In genomic region chr3:9402410-9403228, GRCh38 we compare ENCODE assay signal across 8 cellular contexts. TPM values are rescaled to one million over a fixed set of nuclear protein-coding genes. Genes with fewer than 3 reads are reported as not detected.
DNase-seq lines count a peak whose midpoint lies in the region; ATAC-seq and TF ChIP-seq lines count a peak whose summit lies in the region.

No MANE protein-coding gene starts in this region.

- DNase-seq in NCI-H2227 treated with DMSO at 0.1 percent for 48 hours (lab: John Stamatoyannopoulos, UW) (peak; percentile 82), colonic mucosa (peak; percentile 86), mesothelial cell of epicardium (ENCODE audit: low spot score in 2 of 2, unreplicated experiment in 2 of 2) (no peak), GM19240 (ENCODE audit: insufficient read length, low spot score) (no peak), omental fat pad (ENCODE audit: low spot score) (no peak), NCI-H1694 (lab: John Stamatoyannopoulos, UW) (no peak)
- DNase-seq in activated CD8-positive, alpha-beta T cell treated with anti-CD3 and anti-CD28 coated beads for 36 hours: no peak

- H3K4me3 Mint-ChIP-seq in mesothelial cell of epicardium: peak overlapping the region; percentile 41
- no peak overlapping the region for H3K4me3 Mint-ChIP-seq in activated CD8-positive, alpha-beta T cell treated with anti-CD3 and anti-CD28 coated beads for 36 hours

- H3K4me1 Mint-ChIP-seq in mesothelial cell of epicardium: peaks cover 60% of the 10 kb centered on the region
- peaks cover 67% of the 10 kb centered on the region for H3K4me1 Mint-ChIP-seq in activated CD8-positive, alpha-beta T cell treated with anti-CD3 and anti-CD28 coated beads for 36 hours (ENCODE audit: low read depth)

- H3K4me3 ChIP-seq in GM08714 (ENCODE audit: low read length): peak overlapping the region; percentile 26; the same call in 1 of the 2 replicates
- H3K4me3 ChIP-seq in colonic mucosa: no peak overlapping the region

- no peaks in the 10 kb centered on the region for H3K9me3 ChIP-seq in colonic mucosa

- H3K36me3 Mint-ChIP-seq in mesothelial cell of epicardium: no peaks in the 10 kb centered on the region
- H3K36me3 Mint-ChIP-seq in activated CD8-positive, alpha-beta T cell treated with anti-CD3 and anti-CD28 coated beads for 36 hours (ENCODE audit: low read depth): peaks cover 29% of the 10 kb centered on the region

- no peaks in the 10 kb centered on the region for H3K36me3 ChIP-seq in colonic mucosa

- peak overlapping the region in 1 of 2 donors; percentile 51 for H3K9ac ChIP-seq in colonic mucosa (ENCODE audit: low read depth in 2 of 2, low read length in 2 of 2)

- peaks cover 31% of the 10 kb centered on the region for H3K4me1 ChIP-seq in colonic mucosa

- no peak for ATAC-seq in omental fat pad (ENCODE audit: low FRiP score)
- ATAC-seq in activated CD8-positive, alpha-beta T cell treated with anti-CD3 and anti-CD28 coated beads for 36 hours: no peak

- H3K27ac Mint-ChIP-seq in mesothelial cell of epicardium: peak overlapping the region; percentile 75
- no peak overlapping the region for H3K27ac Mint-ChIP-seq in activated CD8-positive, alpha-beta T cell treated with anti-CD3 and anti-CD28 coated beads for 36 hours

- H3K9me3 Mint-ChIP-seq in mesothelial cell of epicardium: no peaks in the 10 kb centered on the region
- H3K9me3 Mint-ChIP-seq in activated CD8-positive, alpha-beta T cell treated with anti-CD3 and anti-CD28 coated beads for 36 hours: no peaks in the 10 kb centered on the region

- intact Hi-C loops in colonic mucosa (cut with DNase I): no loop called here
- intact Hi-C loops in activated CD8-positive, alpha-beta T cell treated with anti-CD3 and anti-CD28 coated beads for 36 hours (cut with micrococcal nuclease): no loop called here

- POLR2A ChIA-PET in activated CD8-positive, alpha-beta T cell treated with anti-CD3 and anti-CD28 coated beads for 36 hours (lab: Charles Lee): interaction anchor here (0.9 to 2.0 kb wide), 6 partner anchors 8 to 40 kb away, joined by 3 to 10 read pairs (median 5); partner anchors contain the start of gene THUMPD3

- H3K27me3 ChIP-seq in colonic mucosa: no peaks in the 10 kb centered on the region

- peak overlapping the region; percentile 10 for H3K27ac ChIP-seq in colonic mucosa

- no peaks in the 10 kb centered on the region for H3K27me3 Mint-ChIP-seq in mesothelial cell of epicardium (ENCODE audit: low read depth)
- no peaks in the 10 kb centered on the region for H3K27me3 Mint-ChIP-seq in activated CD8-positive, alpha-beta T cell treated with anti-CD3 and anti-CD28 coated beads for 36 hours

- CTCF ChIA-PET in activated CD8-positive, alpha-beta T cell treated with anti-CD3 and anti-CD28 coated beads for 36 hours (lab: Charles Lee): interaction anchor here (0.8 to 1.2 kb wide), 3 partner anchors 14 to 49 kb away, joined by 3 to 4 read pairs (median 3); no protein-coding TSS in a partner anchor

- TF ChIP-seq CTCF in colonic mucosa (IDR thresholded peaks at IDR 0.05): no peak
- no peak for TF ChIP-seq CTCF in mesothelial cell of epicardium (IDR thresholded peaks at IDR 0.05; ENCODE audit: unreplicated experiment)
- no peak for TF ChIP-seq CTCF in omental fat pad (IDR thresholded peaks at IDR 0.05)
- no peak for TF ChIP-seq CTCF in activated CD8-positive, alpha-beta T cell treated with anti-CD3 and anti-CD28 coated beads for 36 hours (IDR thresholded peaks at IDR 0.05)

RNA-seq across cellular contexts. Expression of gene SETD5, which starts 5.2 kb away (rescaled TPM):
- total RNA-seq in colonic mucosa (10 to 100 TPM; 89.1 to 91.3 TPM), mesothelial cell of epicardium (247 to 256 TPM (median 254 TPM) in 3 replicates), omental fat pad (100 to 1,000 TPM in 2 of 4 donors, 10 to 100 TPM in 2; 86.4 to 120 (median 99.3) TPM)
- 100 to 1,000 TPM; 118 to 128 TPM for total RNA-seq in activated CD8-positive, alpha-beta T cell treated with anti-CD3 and anti-CD28 coated beads for 36 hours

RNA-seq across cellular contexts. Expression of gene THUMPD3, which starts 39.8 kb away (rescaled TPM):
- total RNA-seq in colonic mucosa: 10 to 100 TPM; 40.1 to 46.0 TPM
- total RNA-seq in mesothelial cell of epicardium: 62.1 to 72.7 TPM (median 63.2 TPM) in 3 replicates
- total RNA-seq in omental fat pad: 10 to 100 TPM; 17.2 to 30.0 (median 20.2) TPM
- total RNA-seq in activated CD8-positive, alpha-beta T cell treated with anti-CD3 and anti-CD28 coated beads for 36 hours: 10 to 100 TPM; 62.9 to 66.3 TPM

Comparison
In these comparisons a context has a peak if more than half of its experiments do, and no peak if none do; other contexts are left out.
1. DNase-seq: peak in NCI-H2227 treated with DMSO at 0.1 percent for 48 hours (single experiment) and colonic mucosa (single experiment); none in mesothelial cell of epicardium (0 of 2), GM19240 (single experiment), omental fat pad (single experiment), NCI-H1694 (single experiment) and activated CD8-positive, alpha-beta T cell treated with anti-CD3 and anti-CD28 coated beads for 36 hours (single experiment).